Comparison of ENCODE assay signal across 10 cellular contexts in the genomic region with DNA sequence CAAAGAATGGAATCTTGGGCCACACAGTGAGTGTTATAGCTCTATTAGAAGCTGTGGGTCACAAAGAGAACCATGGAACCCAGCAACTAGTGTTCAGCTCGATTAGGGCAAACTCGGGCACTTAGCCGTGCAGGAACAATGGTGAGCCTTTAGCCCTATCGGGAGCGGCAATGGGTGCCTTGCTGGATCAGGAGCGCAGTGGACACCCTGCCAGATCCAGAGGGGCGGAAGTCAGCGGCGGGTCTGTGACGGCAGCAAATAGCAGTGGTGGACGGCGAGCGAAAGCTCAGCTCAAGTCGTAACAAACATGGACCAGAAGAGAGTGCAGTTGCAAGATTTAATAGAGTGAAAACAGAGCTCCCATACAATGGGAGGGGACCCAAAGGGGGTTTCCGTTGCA. TPM values are rescaled to one million over a fixed set of nuclear protein-coding genes. Genes with fewer than 3 reads are reported as not detected.
"Had no signal": no experiment of that assay in that cellular context is flagged by ENCODE, and none has a peak within 500 bp of the region (broad histone marks: within the 10 kb centered on the region; RNA-seq: fewer than 3 reads in every experiment).

No MANE protein-coding gene starts in this region.

- DNase-seq: GM23248, GOT3, H7, HFFc6 had no signal

- ATAC-seq: HCT116, HepG2 had no signal

- H3K36me3 ChIP-seq: HAP-1 had no signal

- H3K4me3 ChIP-seq: GM23248, HAP-1 had no signal

- H3K9me3 ChIP-seq: HAP-1 had no signal

- H3K27ac ChIP-seq: GM23248, HL-60 had no signal

- H3K4me1 ChIP-seq: HAP-1 had no signal

RNA-seq across cellular contexts. Expression of gene NRG3, which starts 43.9 kb away (rescaled TPM):
- total RNA-seq: GM23248, H4, HepG2, HFFc6, HT1080 had no signal
